Comparison of ENCODE assay signal across 4 cellular contexts in genomic region chr12:91846466-91847055, GRCh38.
TF ChIP-seq lines count a peak whose summit lies in the region.

No MANE protein-coding gene starts in this region.

TF ChIP-seq in SK-N-SH, 30 proteins besides CTCF, POLR2A, EP300 and RAD21:
- TF ChIP-seq YY1 (IDR thresholded peaks at IDR 0.05; ENCODE audit: low read depth) (no peak), POLR2AphosphoS5 (IDR thresholded peaks at IDR 0.05; ENCODE audit: low read depth, low read length) (no peak), TAF1 (IDR thresholded peaks at IDR 0.05; ENCODE audit: borderline replicate concordance, low read depth, low read length) (no peak), RFX5 (IDR thresholded peaks at IDR 0.05; ENCODE audit: low read length) (no peak), TEAD4 (IDR thresholded peaks at IDR 0.05; ENCODE audit: borderline replicate concordance, insufficient read depth) (no peak)

TF ChIP-seq in SK-N-SH treated with all-trans-retinoic acid at 6 μM for 48 hours, 23 proteins besides CTCF, POLR2A, EP300 and RAD21 (continues in another document):
- TF ChIP-seq TOX (CRISPR knock-in tag; IDR thresholded peaks at IDR 0.05; ENCODE audit: borderline replicate concordance) (no peak), TSHZ2 (CRISPR knock-in tag; IDR thresholded peaks at IDR 0.05) (no peak), OSR1 (CRISPR knock-in tag; IDR thresholded peaks at IDR 0.05) (no peak), CSDC2 (CRISPR knock-in tag; IDR thresholded peaks at IDR 0.05) (no peak), ARNTL (CRISPR knock-in tag; IDR thresholded peaks at IDR 0.05; ENCODE audit: borderline replicate concordance, low read depth) (no peak), GLIS3 (CRISPR knock-in tag; IDR thresholded peaks at IDR 0.05) (no peak), ZFP30 (CRISPR knock-in tag; IDR thresholded peaks at IDR 0.05) (no peak), ISL1 (CRISPR knock-in tag; IDR thresholded peaks at IDR 0.05) (no peak), BACH2 (CRISPR knock-in tag; IDR thresholded peaks at IDR 0.05; ENCODE audit: borderline replicate concordance) (no peak), ZNF565 (CRISPR knock-in tag; conservative IDR thresholded peaks at IDR 0.05; ENCODE audit: low read depth) (no peak), ESRRG (CRISPR knock-in tag; IDR thresholded peaks at IDR 0.05) (no peak), ZFP3 (CRISPR knock-in tag; IDR thresholded peaks at IDR 0.05) (no peak), ZNF8 (CRISPR knock-in tag; IDR thresholded peaks at IDR 0.05) (no peak)
- TF ChIP-seq, protein P1, sequence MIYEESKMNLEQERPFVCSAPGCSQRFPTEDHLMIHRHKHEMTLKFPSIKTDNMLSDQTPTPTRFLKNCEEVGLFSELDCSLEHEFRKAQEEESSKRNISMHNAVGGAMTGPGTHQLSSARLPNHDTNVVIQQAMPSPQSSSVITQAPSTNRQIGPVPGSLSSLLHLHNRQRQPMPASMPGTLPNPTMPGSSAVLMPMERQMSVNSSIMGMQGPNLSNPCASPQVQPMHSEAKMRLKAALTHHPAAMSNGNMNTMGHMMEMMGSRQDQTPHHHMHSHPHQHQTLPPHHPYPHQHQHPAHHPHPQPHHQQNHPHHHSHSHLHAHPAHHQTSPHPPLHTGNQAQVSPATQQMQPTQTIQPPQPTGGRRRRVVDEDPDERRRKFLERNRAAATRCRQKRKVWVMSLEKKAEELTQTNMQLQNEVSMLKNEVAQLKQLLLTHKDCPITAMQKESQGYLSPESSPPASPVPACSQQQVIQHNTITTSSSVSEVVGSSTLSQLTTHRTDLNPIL (CRISPR knock-in tag; IDR thresholded peaks at IDR 0.05; ENCODE audit: low read depth) = no peak
- TF ChIP-seq, protein P2, sequence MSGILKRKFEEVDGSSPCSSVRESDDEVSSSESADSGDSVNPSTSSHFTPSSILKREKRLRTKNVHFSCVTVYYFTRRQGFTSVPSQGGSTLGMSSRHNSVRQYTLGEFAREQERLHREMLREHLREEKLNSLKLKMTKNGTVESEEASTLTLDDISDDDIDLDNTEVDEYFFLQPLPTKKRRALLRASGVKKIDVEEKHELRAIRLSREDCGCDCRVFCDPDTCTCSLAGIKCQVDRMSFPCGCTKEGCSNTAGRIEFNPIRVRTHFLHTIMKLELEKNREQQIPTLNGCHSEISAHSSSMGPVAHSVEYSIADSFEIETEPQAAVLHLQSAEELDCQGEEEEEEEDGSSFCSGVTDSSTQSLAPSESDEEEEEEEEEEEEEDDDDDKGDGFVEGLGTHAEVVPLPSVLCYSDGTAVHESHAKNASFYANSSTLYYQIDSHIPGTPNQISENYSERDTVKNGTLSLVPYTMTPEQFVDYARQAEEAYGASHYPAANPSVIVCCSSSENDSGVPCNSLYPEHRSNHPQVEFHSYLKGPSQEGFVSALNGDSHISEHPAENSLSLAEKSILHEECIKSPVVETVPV (CRISPR knock-in tag; IDR thresholded peaks at IDR 0.05) = no peak

TF ChIP-seq in IMR-90, 13 proteins besides CTCF, POLR2A, EP300 and RAD21:
- TF ChIP-seq FOS (IDR thresholded peaks at IDR 0.05; ENCODE audit: low read depth, low read length) (no peak), SMC3 (IDR thresholded peaks at IDR 0.05; ENCODE audit: low read depth, low read length) (no peak)

TF ChIP-seq in endothelial cell of umbilical vein, 7 proteins besides CTCF, POLR2A, EP300 and RAD21:
- no peak for TF ChIP-seq JUN (IDR thresholded peaks at IDR 0.05; ENCODE audit: borderline replicate concordance, insufficient read depth, insufficient read length, low read depth)
- TF ChIP-seq POLR2AphosphoS5 (IDR thresholded peaks at IDR 0.05; ENCODE audit: insufficient read depth, low read depth, low read length) = no peak
- no peak for TF ChIP-seq MYC (IDR thresholded peaks at IDR 0.05; ENCODE audit: low read depth, low read length)
- TF ChIP-seq, protein P3, sequence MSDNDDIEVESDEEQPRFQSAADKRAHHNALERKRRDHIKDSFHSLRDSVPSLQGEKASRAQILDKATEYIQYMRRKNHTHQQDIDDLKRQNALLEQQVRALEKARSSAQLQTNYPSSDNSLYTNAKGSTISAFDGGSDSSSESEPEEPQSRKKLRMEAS (IDR thresholded peaks at IDR 0.05; ENCODE audit: insufficient read depth, insufficient read length) = no peak
- TF ChIP-seq GATA2 (IDR thresholded peaks at IDR 0.05; ENCODE audit: insufficient read depth, insufficient read length, low read depth, low read length) = no peak
- no peak for TF ChIP-seq FOS (IDR thresholded peaks at IDR 0.05; ENCODE audit: borderline replicate concordance, insufficient read depth, low read length)
- TF ChIP-seq EZH2 (IDR thresholded peaks at IDR 0.05; ENCODE audit: borderline replicate concordance, low read depth, low read length, severe bottlenecking) = no peak
